12 cellular contexts compared by ENCODE assay signal in genomic region chr16:69820926-69821541, GRCh38. TPM values are rescaled to one million over a fixed set of nuclear protein-coding genes. Genes with fewer than 3 reads are reported as not detected.
A peak's percentile ranks its signal among the peaks of the same experiment; 100 is the strongest.
DNase-seq lines count a peak whose midpoint lies in the region; ATAC-seq and TF ChIP-seq lines count a peak whose summit lies in the region.
"Had no signal": no experiment of that assay in that cellular context is flagged by ENCODE, and none has a peak within 500 bp of the region (broad histone marks: within the 10 kb centered on the region; RNA-seq: fewer than 3 reads in every experiment).

No MANE protein-coding gene starts in this region.

- DNase-seq in AG08396 (ENCODE audit: low spot score) (peak; percentile 63), NCI-H524 (lab: John Stamatoyannopoulos, UW) (peak; percentile 49 to 78), fibroblast of peridontal ligament (ENCODE audit: extremely low read depth) (peak; percentile 89), osteocyte (ENCODE audit: extremely low spot score, unreplicated experiment) (no peak), DMS153 treated with DMSO at 0.1 percent for 48 hours (lab: John Stamatoyannopoulos, UW; ENCODE audit: unreplicated experiment) (no peak)
- no peak for DNase-seq in stimulated activated CD4-positive, alpha-beta T cell treated with anti-CD3 and anti-CD28 coated beads, Interleukin-2, amount 100 ng/mL, for 48 hours
- DNase-seq: CD4-positive, alpha-beta memory T cell; Kasumi-1; NCI-H526 treated with DMSO at 0.1 percent for 48 hours had no signal

- H3K9me3 Mint-ChIP-seq in osteocyte (ENCODE audit: unreplicated experiment), result no peaks in the 10 kb centered on the region

- H3K36me3 Mint-ChIP-seq in osteocyte (ENCODE audit: unreplicated experiment), result peaks cover 5% of the 10 kb centered on the region

- peak overlapping the region; percentile 75 for H3K27ac Mint-ChIP-seq in osteocyte (ENCODE audit: unreplicated experiment)

- TF ChIP-seq CTCF in osteocyte (IDR thresholded peaks at IDR 0.05), result no peak

- H3K27me3 Mint-ChIP-seq in osteocyte (ENCODE audit: unreplicated experiment), result no peaks in the 10 kb centered on the region
- H3K27me3 Mint-ChIP-seq: CD4-positive, alpha-beta memory T cell had no signal

- H3K4me1 Mint-ChIP-seq in osteocyte (ENCODE audit: unreplicated experiment), result peaks cover 12% of the 10 kb centered on the region

- ATAC-seq in HG02981 (IDR thresholded peaks at IDR 0.05; ENCODE audit: unreplicated experiment), result no peak
- ATAC-seq in HG02678 (IDR thresholded peaks at IDR 0.05; ENCODE audit: unreplicated experiment), result no peak

- H3K4me3 Mint-ChIP-seq in osteocyte (ENCODE audit: unreplicated experiment), result peak overlapping the region; percentile 23
- H3K4me3 Mint-ChIP-seq: CD4-positive, alpha-beta memory T cell; nephron had no signal

RNA-seq across cellular contexts. Expression of gene WWP2, which starts 58.9 kb away (rescaled TPM):
- total RNA-seq in osteocyte, result 36.2 and 38.2 TPM in 2 replicates

Comparison
In these comparisons a context has a peak if more than half of its experiments do, and no peak if none do; other contexts are left out.
1. DNase-seq: peak in AG08396 (single experiment), NCI-H524 (2 of 2) and fibroblast of peridontal ligament (single experiment); none in osteocyte (single experiment), DMS153 treated with DMSO at 0.1 percent for 48 hours (single experiment) and stimulated activated CD4-positive, alpha-beta T cell treated with anti-CD3 and anti-CD28 coated beads, Interleukin-2, amount 100 ng/mL, for 48 hours (0 of 2).